In the genomic region with DNA sequence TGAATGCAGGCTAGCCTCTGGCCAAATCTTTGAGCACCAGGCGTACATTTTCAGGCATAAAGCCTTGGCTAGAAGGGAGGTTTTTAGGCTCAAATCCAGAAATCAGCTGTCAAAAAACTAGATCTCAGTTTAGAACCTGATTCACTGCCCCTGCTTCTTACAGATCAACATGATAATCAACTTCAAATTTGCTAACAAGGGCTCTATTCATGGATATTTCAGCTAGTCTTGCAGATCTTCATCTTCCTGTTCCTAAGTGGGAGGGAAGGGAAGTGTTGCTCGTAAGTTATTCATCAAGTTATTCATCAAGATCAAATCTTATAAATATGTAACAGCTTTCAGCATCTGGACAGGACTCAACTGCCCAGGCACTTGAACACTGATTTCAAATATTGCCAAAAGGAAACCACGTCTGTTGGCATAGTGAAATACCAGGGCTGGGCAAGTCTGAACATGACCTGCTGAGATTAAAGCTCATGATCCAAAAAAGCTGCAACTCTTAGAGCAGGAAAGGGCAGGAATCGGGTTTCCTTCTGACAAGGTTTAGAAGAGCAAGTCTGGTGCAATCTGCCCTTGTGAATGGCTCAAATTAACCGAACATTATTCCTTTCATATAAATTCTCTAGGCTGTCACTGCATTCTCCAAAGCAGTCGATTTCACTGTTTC, we compare ENCODE assay signal across 8 cellular contexts.
DNase-seq lines count a peak whose midpoint lies in the region; ATAC-seq and TF ChIP-seq lines count a peak whose summit lies in the region.

No MANE protein-coding gene starts in this region.

- no peak for TF ChIP-seq CTCF in tibial artery (IDR thresholded peaks at IDR 0.05)

- H3K36me3 Mint-ChIP-seq in activated CD4-positive, alpha-beta T cell treated with anti-CD3 and anti-CD28 coated beads, Interleukin-2, amount 10 ng/mL, durations not matched to agents 24 days and 14 days (ENCODE audit: low read depth) = no peaks in the 10 kb centered on the region

- no peak overlapping the region for H3K4me3 Mint-ChIP-seq in activated CD4-positive, alpha-beta T cell treated with anti-CD3 and anti-CD28 coated beads, Interleukin-2, amount 10 ng/mL, durations not matched to agents 24 days and 14 days

- peak overlapping the region; percentile 54 to 76 for H3K27ac ChIP-seq in tibial artery

- no peaks in the 10 kb centered on the region for H3K27me3 Mint-ChIP-seq in activated CD4-positive, alpha-beta T cell treated with anti-CD3 and anti-CD28 coated beads, Interleukin-2, amount 10 ng/mL, durations not matched to agents 24 days and 14 days

- H3K9me3 ChIP-seq in tibial artery = no peaks in the 10 kb centered on the region

- peaks cover 0 to 84% (median 21%) of the 10 kb centered on the region in 4 donors for H3K4me1 ChIP-seq in tibial artery

- H3K27me3 ChIP-seq in tibial artery = no peaks in the 10 kb centered on the region

- peak overlapping the region; percentile 30 to 33 for H3K4me3 ChIP-seq in tibial artery

- H3K36me3 ChIP-seq in tibial artery = no peaks in the 10 kb centered on the region

- H3K4me1 Mint-ChIP-seq in activated CD4-positive, alpha-beta T cell treated with anti-CD3 and anti-CD28 coated beads, Interleukin-2, amount 10 ng/mL, durations not matched to agents 24 days and 14 days = no peaks in the 10 kb centered on the region

- intact Hi-C loops in tibial artery (cut with DNase I; ENCODE audit: low total_unique reads) = loop anchor here (10.0 kb wide), 2 partner anchors 63 to 183 kb away; no protein-coding TSS in a partner anchor
- intact Hi-C loops in activated CD4-positive, alpha-beta T cell treated with anti-CD3 and anti-CD28 coated beads, Interleukin-2, amount 10 ng/mL, durations not matched to agents 24 days and 14 days (cut with micrococcal nuclease) = no loop called here

- H3K27ac Mint-ChIP-seq in activated CD4-positive, alpha-beta T cell treated with anti-CD3 and anti-CD28 coated beads, Interleukin-2, amount 10 ng/mL, durations not matched to agents 24 days and 14 days = no peak overlapping the region

- no peaks in the 10 kb centered on the region for H3K9me3 Mint-ChIP-seq in activated CD4-positive, alpha-beta T cell treated with anti-CD3 and anti-CD28 coated beads, Interleukin-2, amount 10 ng/mL, durations not matched to agents 24 days and 14 days

- ATAC-seq in GM19467 (IDR thresholded peaks at IDR 0.05; ENCODE audit: unreplicated experiment) (no peak), GM21526 (IDR thresholded peaks at IDR 0.05; ENCODE audit: low FRiP score, unreplicated experiment) (no peak)

- DNase-seq in COLO668 (lab: John Stamatoyannopoulos, UW; ENCODE audit: unreplicated experiment) = peak; percentile 41
- peak; percentile 62 for DNase-seq in NCI-H146 (lab: John Stamatoyannopoulos, UW)
- peak; percentile 86 for DNase-seq in astrocyte of the hippocampus (ENCODE audit: low read depth, low spot score)
- DNase-seq in kidney tubule cell (ENCODE audit: low spot score) = peak; percentile 87
- DNase-seq in tibial artery = peak in 1 of 2 donors; percentile 65
- DNase-seq in activated CD4-positive, alpha-beta T cell treated with anti-CD3 and anti-CD28 coated beads, Interleukin-2, amount 10 ng/mL, durations not matched to agents 24 days and 14 days = no peak
